Comparison of ENCODE assay signal across 9 cellular contexts in genomic region chr13:46982856-46983582, GRCh38.
DNase-seq lines count a peak whose midpoint lies in the region; ATAC-seq and TF ChIP-seq lines count a peak whose summit lies in the region.
"Had no signal": no experiment of that assay in that cellular context is flagged by ENCODE, and none has a peak within 500 bp of the region (broad histone marks: within the 10 kb centered on the region; RNA-seq: fewer than 3 reads in every experiment).

No MANE protein-coding gene starts in this region.

- ATAC-seq in GM18873 (IDR thresholded peaks at IDR 0.05; ENCODE audit: low FRiP score, unreplicated experiment) (peak; percentile 94), GM21825 (IDR thresholded peaks at IDR 0.05; ENCODE audit: unreplicated experiment) (peak; percentile 90), HG03575 (IDR thresholded peaks at IDR 0.05; ENCODE audit: extremely low read depth, insufficient number of reproducible peaks, low FRiP score, unreplicated experiment) (peak; percentile 92), mucosa of descending colon (peak; percentile 61)

- H3K27ac Mint-ChIP-seq in endothelial cell (ENCODE audit: unreplicated experiment) (no peak overlapping the region), osteocyte (ENCODE audit: unreplicated experiment) (no peak overlapping the region)
- H3K27ac Mint-ChIP-seq: H9 had no signal

- intact Hi-C loops in mucosa of descending colon (cut with DNase I, micrococcal nuclease) = no loop called here

- H3K9me3 Mint-ChIP-seq in endothelial cell (ENCODE audit: unreplicated experiment) = no peaks in the 10 kb centered on the region
- no peaks in the 10 kb centered on the region for H3K9me3 Mint-ChIP-seq in osteocyte (ENCODE audit: unreplicated experiment)
- H3K9me3 Mint-ChIP-seq: H9 had no signal

- DNase-seq in mucosa of descending colon (no peak), endothelial cell (ENCODE audit: low spot score) (no peak), osteocyte (ENCODE audit: extremely low spot score, unreplicated experiment) (no peak)
- no peak for DNase-seq in activated T-cell treated with anti-CD3 and anti-CD28 coated beads, Interleukin-2, amount 50 U/mL, for 48 hours
- DNase-seq: H9, Right ventricle myocardium superior had no signal

- H3K9me3 ChIP-seq in mucosa of descending colon = no peaks in the 10 kb centered on the region

- H3K4me1 ChIP-seq in mucosa of descending colon (ENCODE audit: low read depth) = no peaks in the 10 kb centered on the region

- H3K36me3 Mint-ChIP-seq in endothelial cell (ENCODE audit: low read depth, unreplicated experiment) = no peaks in the 10 kb centered on the region
- H3K36me3 Mint-ChIP-seq in osteocyte (ENCODE audit: unreplicated experiment) = no peaks in the 10 kb centered on the region

- H3K36me3 ChIP-seq in mucosa of descending colon (ENCODE audit: low read depth) = no peaks in the 10 kb centered on the region

- H3K4me3 Mint-ChIP-seq in endothelial cell (ENCODE audit: unreplicated experiment) (no peak overlapping the region), osteocyte (ENCODE audit: unreplicated experiment) (no peak overlapping the region)
- H3K4me3 Mint-ChIP-seq: H9 had no signal

- peaks cover 6% of the 10 kb centered on the region for H3K4me1 Mint-ChIP-seq in endothelial cell (ENCODE audit: unreplicated experiment)
- no peaks in the 10 kb centered on the region for H3K4me1 Mint-ChIP-seq in osteocyte (ENCODE audit: unreplicated experiment)

- TF ChIP-seq CTCF in mucosa of descending colon (IDR thresholded peaks at IDR 0.05) (no peak), endothelial cell (IDR thresholded peaks at IDR 0.05; ENCODE audit: unreplicated experiment) (no peak), osteocyte (IDR thresholded peaks at IDR 0.05) (no peak)

- H3K4me3 ChIP-seq in mucosa of descending colon = no peak overlapping the region

- no peaks in the 10 kb centered on the region for H3K27me3 Mint-ChIP-seq in endothelial cell (ENCODE audit: unreplicated experiment)
- H3K27me3 Mint-ChIP-seq in osteocyte (ENCODE audit: unreplicated experiment) = peaks cover 5% of the 10 kb centered on the region
